19 cellular contexts compared by ENCODE assay signal in genomic region chr7:147885906-147886305, GRCh38.
"Had no signal": no experiment of that assay in that cellular context is flagged by ENCODE, and none has a peak within 500 bp of the region (broad histone marks: within the 10 kb centered on the region; RNA-seq: fewer than 3 reads in every experiment).

No MANE protein-coding gene starts in this region.

- H3K36me3 ChIP-seq: gastrocnemius medialis, heart right ventricle, sigmoid colon, tibial nerve had no signal

- H3K4me3 ChIP-seq: gastrocnemius medialis, heart right ventricle, mucosa of descending colon, sigmoid colon, skin epidermis, testis, tibial nerve had no signal

- H3K9me3 ChIP-seq: gastrocnemius medialis, heart right ventricle, mucosa of descending colon, sigmoid colon, testis, tibial nerve had no signal

- ATAC-seq: esophagus mucosa; gastrocnemius medialis; heart right ventricle; left cardiac atrium; mucosa of descending colon; natural killer cell; stimulated activated naive CD8-positive, alpha-beta T cell treated with anti-CD3 and anti-CD28 coated beads, Interleukin-15, amount 100 ng/mL, for 72 hours had no signal

- H3K27me3 ChIP-seq: gastrocnemius medialis, heart right ventricle, sigmoid colon, testis, tibial nerve had no signal

- DNase-seq: cortex of kidney; effector memory CD4-positive, alpha-beta T cell; gastrocnemius medialis; heart right ventricle; kidney; left cardiac atrium; natural killer cell; posterior cingulate gyrus; sigmoid colon; stimulated activated CD4-positive, alpha-beta T cell treated with anti-CD3 and anti-CD28 coated beads, Interleukin-2, amount 100 ng/mL, for 24 hours; stimulated activated CD4-positive, alpha-beta T cell treated with anti-CD3 and anti-CD28 coated beads, Interleukin-4, amount 100 ng/mL, for 4 hours; stimulated activated naive B cell treated with anti-CD40 and anti-IgM and Interleukin-4, amounts not matched to agents 10 μg/mL and 1 μg/mL and 100 μg/mL, for 72 hours; stimulated activated naive CD8-positive, alpha-beta T cell treated with anti-CD3 and anti-CD28 coated beads, Interleukin-15, amount 100 ng/mL, for 72 hours; testis had no signal

- H3K27ac ChIP-seq: gastrocnemius medialis, heart right ventricle, sigmoid colon, skin epidermis, testis, tibial nerve had no signal

- H3K4me1 ChIP-seq: gastrocnemius medialis, heart right ventricle, sigmoid colon, testis, tibial nerve had no signal

- FAIRE-seq: endometrium, kidney had no signal
